24 cellular contexts compared by ENCODE assay signal in the genomic region with DNA sequence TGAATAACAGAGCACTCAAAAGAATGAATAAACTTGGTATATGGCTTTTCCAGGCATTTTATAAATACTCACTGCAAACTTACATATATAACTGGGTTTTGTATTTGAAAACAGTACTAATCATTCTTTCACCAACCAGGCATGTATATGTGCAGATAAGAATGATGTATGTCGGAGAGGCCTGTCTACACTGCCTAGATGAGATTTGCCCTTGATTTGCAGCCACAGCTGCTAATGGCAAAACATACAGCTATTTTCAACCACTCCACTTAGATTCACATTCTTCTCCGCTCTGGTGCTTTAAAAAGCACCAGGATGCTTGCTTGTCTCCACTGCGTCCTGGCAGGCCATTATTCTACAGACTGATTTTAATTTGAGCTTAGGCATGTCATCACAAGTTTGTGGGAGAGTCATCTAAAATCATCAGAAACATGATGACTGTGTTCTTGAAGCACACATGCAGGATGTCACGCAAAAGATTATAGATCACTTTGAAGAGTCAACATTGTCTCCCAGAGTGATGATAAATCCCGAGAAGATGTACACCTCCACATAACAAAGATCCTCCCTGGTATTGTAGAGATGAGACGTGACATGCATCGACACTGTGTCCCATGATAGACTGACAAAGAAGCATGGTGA.
"Had no signal": no experiment of that assay in that cellular context is flagged by ENCODE, and none has a peak within 500 bp of the region (broad histone marks: within the 10 kb centered on the region; RNA-seq: fewer than 3 reads in every experiment).

No MANE protein-coding gene starts in this region.

- H3K9ac ChIP-seq: neural progenitor cell had no signal

- H3K4me2 ChIP-seq: neural progenitor cell had no signal

- H3K36me3 ChIP-seq: colonic mucosa, esophagus squamous epithelium, left ventricle myocardium inferior, lower lobe of right lung, neural progenitor cell, ovary, right atrium auricular region, tibial artery, upper lobe of left lung, uterus had no signal

- H3K27ac ChIP-seq: colonic mucosa, esophagus squamous epithelium, left ventricle myocardium inferior, lower lobe of right lung, neural progenitor cell, ovary, right atrium auricular region, tibial artery, upper lobe of left lung, uterus had no signal

- H3K4me3 Mint-ChIP-seq: natural killer cell treated with Interleukin-12 subunit alpha and Interleukin-12 subunit beta and Interleukin-15 and Interleukin-18, amount 100 ng/mL, for 72 hours; neural progenitor cell; stimulated activated effector memory CD8-positive, alpha-beta T cell treated with anti-CD3 and anti-CD28 coated beads, Interleukin-12 subunit alpha, Interleukin-12 subunit beta, amount 100 ng/mL, for 72 hours had no signal

- ATAC-seq: lower lobe of right lung; natural killer cell treated with Interleukin-12 subunit alpha and Interleukin-12 subunit beta and Interleukin-15 and Interleukin-18, amount 100 ng/mL, for 72 hours; stimulated activated effector memory CD8-positive, alpha-beta T cell treated with anti-CD3 and anti-CD28 coated beads, Interleukin-12 subunit alpha, Interleukin-12 subunit beta, amount 100 ng/mL, for 72 hours; stimulated activated naive CD8-positive, alpha-beta T cell treated with anti-CD3 and anti-CD28 coated beads, Interleukin-15, Interleukin-2, amounts not matched to agents 100 U/mL and 50 U/mL, for 24 hours had no signal

- H2AFZ ChIP-seq: neural progenitor cell had no signal

- H3K4me3 ChIP-seq: colonic mucosa, esophagus squamous epithelium, left ventricle myocardium inferior, lower lobe of right lung, neural progenitor cell, ovary, right atrium auricular region, tibial artery, upper lobe of left lung, uterus had no signal

- H3K36me3 Mint-ChIP-seq: natural killer cell treated with Interleukin-12 subunit alpha and Interleukin-12 subunit beta and Interleukin-15 and Interleukin-18, amount 100 ng/mL, for 72 hours; stimulated activated effector memory CD8-positive, alpha-beta T cell treated with anti-CD3 and anti-CD28 coated beads, Interleukin-12 subunit alpha, Interleukin-12 subunit beta, amount 100 ng/mL, for 72 hours had no signal

- DNase-seq: colonic mucosa; dermis blood vessel endothelial cell; effector CD8-positive, alpha-beta T cell; esophagus squamous epithelium; foreskin melanocyte; head of caudate nucleus; hypothalamus; left ventricle myocardium inferior; lower lobe of right lung; mesenchymal stem cell; midbrain; nucleus accumbens; ovary; stimulated activated CD4-positive, alpha-beta T cell treated with anti-CD3 and anti-CD28 coated beads, Interleukin-4, amount 100 ng/mL, for 1 hour; stimulated activated CD8-positive, alpha-beta memory T cell treated with anti-CD3 and anti-CD28 coated beads, Interleukin-4, amount 100 ng/mL, for 48 hours; stimulated activated naive CD8-positive, alpha-beta T cell treated with anti-CD3 and anti-CD28 coated beads, Interleukin-15, Interleukin-2, amounts not matched to agents 100 U/mL and 50 U/mL, for 24 hours; tibial artery; upper lobe of left lung; uterus had no signal

- H3K27ac Mint-ChIP-seq: natural killer cell treated with Interleukin-12 subunit alpha and Interleukin-12 subunit beta and Interleukin-15 and Interleukin-18, amount 100 ng/mL, for 72 hours; neural progenitor cell; stimulated activated effector memory CD8-positive, alpha-beta T cell treated with anti-CD3 and anti-CD28 coated beads, Interleukin-12 subunit alpha, Interleukin-12 subunit beta, amount 100 ng/mL, for 72 hours had no signal

- H3K4me1 ChIP-seq: colonic mucosa, left ventricle myocardium inferior, lower lobe of right lung, neural progenitor cell, right atrium auricular region, tibial artery, upper lobe of left lung, uterus had no signal

- H3K9me3 ChIP-seq: colonic mucosa, esophagus squamous epithelium, lower lobe of right lung, ovary, right atrium auricular region, tibial artery, upper lobe of left lung, uterus had no signal

- FAIRE-seq: islet of Langerhans had no signal

- H3K27me3 ChIP-seq: colonic mucosa, esophagus squamous epithelium, neural progenitor cell, ovary, right atrium auricular region, tibial artery, upper lobe of left lung, uterus had no signal

- H3K9me3 Mint-ChIP-seq: natural killer cell treated with Interleukin-12 subunit alpha and Interleukin-12 subunit beta and Interleukin-15 and Interleukin-18, amount 100 ng/mL, for 72 hours; stimulated activated effector memory CD8-positive, alpha-beta T cell treated with anti-CD3 and anti-CD28 coated beads, Interleukin-12 subunit alpha, Interleukin-12 subunit beta, amount 100 ng/mL, for 72 hours had no signal
